In the genomic region with DNA sequence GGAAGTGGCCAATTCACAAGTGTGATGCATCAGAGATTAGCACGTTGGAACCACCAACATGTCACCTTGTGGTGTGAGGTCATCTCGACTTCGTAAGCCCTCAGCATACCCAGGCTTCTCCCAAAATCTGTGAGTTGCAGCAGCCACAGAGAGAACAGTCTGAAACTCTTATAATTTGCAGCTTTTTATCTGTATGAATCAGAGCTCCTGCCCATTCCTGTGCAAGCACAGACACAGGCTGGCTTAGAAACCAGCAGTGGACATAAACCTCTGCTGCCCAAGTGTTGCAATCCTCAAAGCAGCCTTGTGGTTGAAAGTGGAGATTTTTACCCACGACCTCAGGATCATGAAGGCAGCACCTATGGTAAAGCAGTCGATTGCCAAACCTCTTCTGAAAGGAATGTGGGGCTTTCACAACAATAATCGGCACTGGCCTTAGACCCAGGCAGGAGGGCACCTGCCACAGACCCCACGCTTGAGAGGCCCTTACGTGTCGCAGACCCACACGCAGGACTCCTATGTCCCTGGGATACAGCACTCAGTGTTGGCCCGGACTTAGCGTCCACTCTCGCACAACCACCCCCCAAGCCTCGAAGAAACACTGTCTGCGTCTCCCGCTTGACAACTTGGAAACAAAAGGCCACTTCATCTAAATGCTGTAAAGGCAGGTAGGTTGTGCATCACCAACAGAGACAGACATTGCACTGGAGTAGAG, we compare ENCODE assay signal across 16 cellular contexts. TPM values are rescaled to one million over a fixed set of nuclear protein-coding genes. Genes with fewer than 3 reads are reported as not detected.
DNase-seq lines count a peak whose midpoint lies in the region; TF ChIP-seq lines count a peak whose summit lies in the region.
"Had no signal": no experiment of that assay in that cellular context is flagged by ENCODE, and none has a peak within 500 bp of the region (broad histone marks: within the 10 kb centered on the region; RNA-seq: fewer than 3 reads in every experiment).

No MANE protein-coding gene starts in this region.

- no peak overlapping the region for H3K4me2 ChIP-seq in mesendoderm (ENCODE audit: low read length)

- TF ChIP-seq CTCF in epithelial cell of esophagus (IDR thresholded peaks at IDR 0.05; ENCODE audit: insufficient read depth, low read depth, low read length, missing control alignments) = no peak

- no peak overlapping the region for H3K27ac Mint-ChIP-seq in activated naive CD4-positive, alpha-beta T cell treated with anti-CD3 and anti-CD28 coated beads for 36 hours

- H3K4me1 Mint-ChIP-seq in activated naive CD4-positive, alpha-beta T cell treated with anti-CD3 and anti-CD28 coated beads for 36 hours (ENCODE audit: low read depth) = peaks cover 2% of the 10 kb centered on the region

- DNase-seq in AG20443 (ENCODE audit: low spot score) = peak; percentile 84
- DNase-seq in LHCN-M2 (ENCODE audit: low read depth) = peak; percentile 74
- DNase-seq in epithelial cell of esophagus (ENCODE audit: low read depth) = peak; percentile 81
- peak; percentile 28 for DNase-seq in mesendoderm
- no peak for DNase-seq in activated naive CD4-positive, alpha-beta T cell treated with anti-CD3 and anti-CD28 coated beads for 36 hours
- DNase-seq in activated CD4-positive, CD25-positive, alpha-beta regulatory T cell treated with anti-CD3 and anti-CD28 coated beads, Interleukin-2, amount 50 U/mL, for 72 hours = no peak
- no peak for DNase-seq in NCI-H1092 treated with DMSO at 0.1 percent for 48 hours (lab: John Stamatoyannopoulos, UW)
- DNase-seq in ecto neural progenitor cell (ENCODE audit: low spot score) = no peak
- DNase-seq: activated gamma-delta T cell treated with Interleukin-2 at 50 U/mL for 16 hours; kidney; NCI-H1436; NCI-H510A; stimulated activated naive CD8-positive, alpha-beta T cell treated with anti-CD3 and anti-CD28 coated beads, Interleukin-15, Interleukin-2, amounts not matched to agents 100 U/mL and 50 U/mL, for 24 hours had no signal

- H2AK5ac ChIP-seq in mesendoderm (ENCODE audit: low read length) = no peak overlapping the region

- H3K9me3 Mint-ChIP-seq in activated naive CD4-positive, alpha-beta T cell treated with anti-CD3 and anti-CD28 coated beads for 36 hours = no peaks in the 10 kb centered on the region

- no peaks in the 10 kb centered on the region for H3K27me3 Mint-ChIP-seq in activated naive CD4-positive, alpha-beta T cell treated with anti-CD3 and anti-CD28 coated beads for 36 hours (ENCODE audit: low read depth)

- no peak overlapping the region for H3K4ac ChIP-seq in mesendoderm (ENCODE audit: low read depth, low read length)

- no peak overlapping the region for H3K18ac ChIP-seq in mesendoderm (ENCODE audit: low read length)

- no peak overlapping the region for H4K5ac ChIP-seq in mesendoderm (ENCODE audit: low read length)

- CTCF ChIA-PET in activated naive CD4-positive, alpha-beta T cell treated with anti-CD3 and anti-CD28 coated beads for 36 hours (lab: Charles Lee) = interaction anchor here (0.9 to 3.9 kb wide), 3 partner anchors 15 to 137 kb away, joined by 3 to 17 read pairs (median 6); no protein-coding TSS in a partner anchor

- no peak overlapping the region for H3K56ac ChIP-seq in mesendoderm (ENCODE audit: low read length)

- peaks cover 3% of the 10 kb centered on the region for H3K4me1 ChIP-seq in mesendoderm (ENCODE audit: control insufficient read depth, low read depth, low read length)

- H3K23ac ChIP-seq in mesendoderm (ENCODE audit: low read length) = no peak overlapping the region

- no peak overlapping the region for H3K4me3 Mint-ChIP-seq in activated naive CD4-positive, alpha-beta T cell treated with anti-CD3 and anti-CD28 coated beads for 36 hours

- H4K8ac ChIP-seq in mesendoderm (ENCODE audit: low read depth, low read length) = no peak overlapping the region

- H3K36me3 ChIP-seq in mesendoderm (ENCODE audit: control insufficient read depth, insufficient read depth, low read length) = no peaks in the 10 kb centered on the region
- H3K36me3 ChIP-seq: HAP-1 had no signal

- intact Hi-C loops in activated naive CD4-positive, alpha-beta T cell treated with anti-CD3 and anti-CD28 coated beads for 36 hours (cut with micrococcal nuclease) = no loop called here

- no peak overlapping the region for H3K27ac ChIP-seq in mesendoderm (ENCODE audit: low read depth, low read length)
- H3K27ac ChIP-seq: C4-2B had no signal

- H2BK15ac ChIP-seq in mesendoderm (replicated peaks; ENCODE audit: low read depth) = no peak overlapping the region

- no peaks in the 10 kb centered on the region for H3K27me3 ChIP-seq in mesendoderm (ENCODE audit: insufficient read depth, low read length, poor library complexity)

- H3K9ac ChIP-seq in mesendoderm (ENCODE audit: low read length) = no peak overlapping the region

- WGBS in mesendoderm (ENCODE audit: extremely low coverage, insufficient coverage, low lambda C conversion rate) = no CpG with 5 or more reads among the region's 16 CpGs

- H2BK5ac ChIP-seq in mesendoderm (ENCODE audit: low read length) = no peak overlapping the region

- H2BK120ac ChIP-seq in mesendoderm (ENCODE audit: low read depth, low read length) = no peak overlapping the region

- H3K36me3 Mint-ChIP-seq in activated naive CD4-positive, alpha-beta T cell treated with anti-CD3 and anti-CD28 coated beads for 36 hours (ENCODE audit: low read depth) = no peaks in the 10 kb centered on the region

- no peaks in the 10 kb centered on the region for H3K79me1 ChIP-seq in mesendoderm (ENCODE audit: low read length)

- H3K4me3 ChIP-seq in epithelial cell of esophagus (ENCODE audit: low read length) (no peak overlapping the region), mesendoderm (ENCODE audit: low read length) (no peak overlapping the region)
- H3K4me3 ChIP-seq: HAP-1 had no signal

- H3K79me2 ChIP-seq in mesendoderm (ENCODE audit: control insufficient read depth, insufficient read depth, low read length) = no peaks in the 10 kb centered on the region

RNA-seq across cellular contexts. Expression of a gene that starts 24.5 kb away (rescaled TPM):
- 5.8 and 6.5 TPM in 2 replicates for total RNA-seq in LHCN-M2 (2014; rRNA removed)
- 15.1 TPM for polyA plus RNA-seq in LHCN-M2 (2012)
- polyA plus RNA-seq in mesendoderm (2013, experiment 1 of 2) = 0.25 TPM
- polyA plus RNA-seq in mesendoderm (2013, experiment 2 of 2) = 0.18 TPM
- under 1 TPM; 0.47 to 0.86 TPM for total RNA-seq in activated naive CD4-positive, alpha-beta T cell treated with anti-CD3 and anti-CD28 coated beads for 36 hours

RNA-seq across cellular contexts. Expression of a gene that starts 29.6 kb away (rescaled TPM):
- 2.4 and 2.7 TPM in 2 replicates for total RNA-seq in LHCN-M2 (2014; rRNA removed)
- 2.3 TPM for polyA plus RNA-seq in LHCN-M2 (2012)
- 1.5 TPM for polyA plus RNA-seq in mesendoderm (2013, experiment 1 of 2)
- 1.5 TPM for polyA plus RNA-seq in mesendoderm (2013, experiment 2 of 2)
- total RNA-seq in activated naive CD4-positive, alpha-beta T cell treated with anti-CD3 and anti-CD28 coated beads for 36 hours = 1 to 10 TPM; 2.0 to 2.3 TPM

RNA-seq across cellular contexts. Expression of a gene that starts 39.5 kb away (rescaled TPM):
- total RNA-seq in LHCN-M2 (2014; rRNA removed) = not detected in 2 replicates
- polyA plus RNA-seq in LHCN-M2 (2012) = 0.18 TPM
- polyA plus RNA-seq in mesendoderm (2013, experiment 1 of 2) = 0.53 TPM
- polyA plus RNA-seq in mesendoderm (2013, experiment 2 of 2) = 0.76 TPM
- not detected for total RNA-seq in activated naive CD4-positive, alpha-beta T cell treated with anti-CD3 and anti-CD28 coated beads for 36 hours
- total RNA-seq: HT-29 had no signal

Comparison
In these comparisons a context has a peak if more than half of its experiments do, and no peak if none do; other contexts are left out.
1. DNase-seq: peak in AG20443 (single experiment), LHCN-M2 (single experiment), epithelial cell of esophagus (single experiment) and mesendoderm (single experiment); none in activated naive CD4-positive, alpha-beta T cell treated with anti-CD3 and anti-CD28 coated beads for 36 hours (single experiment), activated CD4-positive, CD25-positive, alpha-beta regulatory T cell treated with anti-CD3 and anti-CD28 coated beads, Interleukin-2, amount 50 U/mL, for 72 hours (single experiment), NCI-H1092 treated with DMSO at 0.1 percent for 48 hours (single experiment) and ecto neural progenitor cell (single experiment).